ENCODE assay signal across 8 cellular contexts in the genomic region with DNA sequence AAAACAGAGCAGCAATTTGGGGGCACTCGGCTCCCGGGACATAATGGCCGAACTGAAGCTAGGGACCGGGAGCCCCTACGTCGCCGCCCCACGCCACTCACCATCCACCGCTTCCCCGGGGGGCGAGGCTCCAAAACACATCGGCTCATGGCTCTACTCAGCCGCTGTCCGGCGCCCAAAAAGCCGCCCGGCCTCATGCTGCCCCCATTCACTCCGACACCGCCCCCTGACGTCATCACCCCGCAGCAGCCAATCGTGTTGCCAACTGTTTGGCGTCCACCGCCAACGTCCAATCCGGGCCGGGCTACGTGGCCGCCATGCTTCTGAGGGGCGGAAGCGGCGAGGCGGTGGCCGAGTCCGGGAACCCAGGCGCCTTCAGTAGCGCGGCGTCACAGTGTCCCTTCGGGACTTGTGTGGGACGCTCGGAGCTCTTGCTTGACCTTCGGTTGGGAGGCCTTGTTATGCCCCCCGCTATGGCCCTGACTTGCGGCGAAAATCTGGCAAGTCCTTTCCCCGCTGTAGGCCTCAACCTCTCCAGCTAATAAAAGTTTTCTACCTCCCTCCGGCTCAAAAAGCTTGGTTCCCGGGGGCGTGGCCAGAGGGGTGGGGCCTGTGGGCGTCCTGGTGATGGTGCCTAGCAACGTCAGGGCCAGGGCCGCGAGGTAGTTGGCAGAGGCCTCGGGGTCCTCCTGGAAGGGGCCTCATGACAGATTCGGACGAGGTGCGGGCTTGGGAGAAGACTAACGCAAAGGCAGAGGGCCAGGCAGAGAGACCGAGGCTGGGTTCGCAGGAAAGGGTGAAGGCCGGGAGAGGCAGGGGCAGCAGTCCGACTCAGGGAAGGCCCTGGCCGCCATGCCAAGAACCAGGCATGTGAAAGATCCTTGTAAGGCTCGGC. TPM values are rescaled to one million over a fixed set of nuclear protein-coding genes. Genes with fewer than 3 reads are reported as not detected.
DNase-seq lines count a peak whose midpoint lies in the region; ATAC-seq and TF ChIP-seq lines count a peak whose summit lies in the region.

A gene with protein sequence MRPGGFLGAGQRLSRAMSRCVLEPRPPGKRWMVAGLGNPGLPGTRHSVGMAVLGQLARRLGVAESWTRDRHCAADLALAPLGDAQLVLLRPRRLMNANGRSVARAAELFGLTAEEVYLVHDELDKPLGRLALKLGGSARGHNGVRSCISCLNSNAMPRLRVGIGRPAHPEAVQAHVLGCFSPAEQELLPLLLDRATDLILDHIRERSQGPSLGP (minus strand): TSS at position 221 of the 895 bp plus-strand sequence. CDS start 24 bp downstream, at position 197.
A gene with protein sequence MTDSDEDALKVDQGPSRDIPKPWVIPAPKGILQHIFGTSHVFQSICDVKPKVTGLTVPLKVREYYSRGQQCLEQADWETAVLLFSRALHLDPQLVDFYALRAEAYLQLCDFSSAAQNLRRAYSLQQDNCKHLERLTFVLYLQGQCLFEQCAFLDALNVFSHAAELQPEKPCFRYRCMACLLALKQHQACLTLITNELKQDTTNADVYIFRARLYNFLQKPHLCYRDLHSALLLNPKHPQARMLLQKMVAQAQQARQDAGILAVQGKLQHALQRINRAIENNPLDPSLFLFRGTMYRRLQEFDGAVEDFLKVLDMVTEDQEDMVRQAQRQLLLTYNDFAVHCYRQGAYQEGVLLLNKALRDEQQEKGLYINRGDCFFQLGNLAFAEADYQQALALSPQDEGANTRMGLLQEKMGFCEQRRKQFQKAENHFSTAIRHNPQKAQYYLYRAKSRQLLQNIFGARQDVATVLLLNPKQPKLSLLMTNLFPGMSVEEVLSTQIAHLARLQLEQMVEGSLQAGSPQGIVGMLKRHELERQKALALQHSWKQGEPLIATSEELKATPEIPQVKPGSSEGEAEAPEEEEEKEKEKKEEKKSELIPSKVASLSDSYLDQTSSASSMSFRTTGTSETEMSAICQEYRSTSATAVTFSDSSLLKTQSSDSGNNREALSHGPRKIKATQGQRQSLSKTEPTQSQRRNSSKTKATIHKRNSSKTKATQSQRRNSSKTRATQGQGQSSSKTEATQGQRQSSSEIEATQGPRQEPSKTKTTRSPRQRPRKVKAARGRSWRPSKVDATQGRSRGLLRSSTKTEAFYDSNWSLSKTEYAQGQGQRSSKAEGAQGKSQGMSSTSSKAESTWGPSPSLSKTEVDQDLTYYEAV (plus strand): TSS at position 637 of the 895 bp plus-strand sequence. CDS start 67 bp downstream, at position 704.

- peaks cover 16% of the 10 kb centered on the region for H3K4me1 Mint-ChIP-seq in HFFc6 (ENCODE audit: low read depth)
- H3K4me1 Mint-ChIP-seq in activated naive CD4-positive, alpha-beta T cell treated with anti-CD3 and anti-CD28 coated beads, Interleukin-2, amount 10 ng/mL, durations not matched to agents 7 days and 5 days = peaks cover 41% of the 10 kb centered on the region

- 5% methylated on average over 14 of the region's 65 CpGs; no CpG with 5 or more reads in 1 of the 2 donors for WGBS in gastroesophageal sphincter (ENCODE audit: low coverage in 1 of 2), 2 donors

- DNase-seq in GM04503 (ENCODE audit: low read depth) = peak; percentile 81
- peak; percentile 94 for DNase-seq in HFFc6
- peak; percentile 96 for DNase-seq in NAMALWA (ENCODE audit: low spot score)
- peak; percentile 96 for DNase-seq in SK-MEL-5 (ENCODE audit: low read depth, low spot score)
- DNase-seq in activated naive CD4-positive, alpha-beta T cell treated with anti-CD3 and anti-CD28 coated beads, Interleukin-2, amount 10 ng/mL, durations not matched to agents 7 days and 5 days = peak; percentile 99
- peak; percentile 80 to 99 (median 95) for DNase-seq in substantia nigra (lab: John Stamatoyannopoulos, UW)

- H3K9me3 Mint-ChIP-seq in HFFc6 = no peaks in the 10 kb centered on the region
- no peaks in the 10 kb centered on the region for H3K9me3 Mint-ChIP-seq in activated naive CD4-positive, alpha-beta T cell treated with anti-CD3 and anti-CD28 coated beads, Interleukin-2, amount 10 ng/mL, durations not matched to agents 7 days and 5 days

- H3K4me1 ChIP-seq in gastroesophageal sphincter (peaks cover 0 to 22% (median 11%) of the 10 kb centered on the region in 3 donors), neutrophil (ENCODE audit: control insufficient read depth in 1 of 2, insufficient read depth in 1 of 2, low read depth in 1 of 2, low read length in 1 of 2) (peaks cover 11 to 17% of the 10 kb centered on the region in 2 experiments)

- H3K9me3 ChIP-seq in gastroesophageal sphincter (no peaks in the 10 kb centered on the region), neutrophil (no peaks in the 10 kb centered on the region)

- peak in 1 of 2 donors; percentile 27 for TF ChIP-seq POLR2A in gastroesophageal sphincter (IDR thresholded peaks at IDR 0.05)

- in situ Hi-C loops in SK-MEL-5 (cut with HindIII; ENCODE audit: low pct_unique_long_range_greater_than_20kb, low sequenced_read_pairs) = no loop called here

- ATAC-seq in gastroesophageal sphincter = peak; percentile 98

- TF ChIP-seq EP300 in gastroesophageal sphincter (IDR thresholded peaks at IDR 0.05) = no peak

- no peaks in the 10 kb centered on the region for H3K36me3 Mint-ChIP-seq in HFFc6 (ENCODE audit: low read depth)
- H3K36me3 Mint-ChIP-seq in activated naive CD4-positive, alpha-beta T cell treated with anti-CD3 and anti-CD28 coated beads, Interleukin-2, amount 10 ng/mL, durations not matched to agents 7 days and 5 days = no peaks in the 10 kb centered on the region

- H3K27ac Mint-ChIP-seq in HFFc6 = peak within 1 kb of the TSS; percentile 97
- peak within 1 kb of the TSS; percentile 94 for H3K27ac Mint-ChIP-seq in activated naive CD4-positive, alpha-beta T cell treated with anti-CD3 and anti-CD28 coated beads, Interleukin-2, amount 10 ng/mL, durations not matched to agents 7 days and 5 days

- peaks cover 3% of the 10 kb centered on the region; the same call in 1 of the 2 replicates for H3K27me3 Mint-ChIP-seq in HFFc6 (ENCODE audit: insufficient read depth)
- peaks cover 13% of the 10 kb centered on the region for H3K27me3 Mint-ChIP-seq in activated naive CD4-positive, alpha-beta T cell treated with anti-CD3 and anti-CD28 coated beads, Interleukin-2, amount 10 ng/mL, durations not matched to agents 7 days and 5 days

- H3K27me3 ChIP-seq in gastroesophageal sphincter (no peaks in the 10 kb centered on the region), neutrophil (peaks cover 18% of the 10 kb centered on the region)

- TF ChIP-seq CTCF in HFFc6 (IDR thresholded peaks at IDR 0.05) = no peak
- no peak for TF ChIP-seq CTCF in gastroesophageal sphincter (IDR thresholded peaks at IDR 0.05)
- no peak for TF ChIP-seq CTCF in neutrophil (IDR thresholded peaks at IDR 0.05)

- H3K27ac ChIP-seq in gastroesophageal sphincter (peak within 1 kb of the TSS; percentile 5 to 88 (median 85)), neutrophil (peak within 1 kb of the TSS; percentile 80), substantia nigra (ENCODE audit: low read depth, low read length, poor library complexity, severe bottlenecking) (peak within 1 kb of the TSS; percentile 78)

- H3K36me3 ChIP-seq in gastroesophageal sphincter (peaks cover 0 to 13% of the 10 kb centered on the region in 2 donors), neutrophil (no peaks in the 10 kb centered on the region)

- peak within 1 kb of the TSS; percentile 46 to 78 for H3K4me3 ChIP-seq in gastroesophageal sphincter
- H3K4me3 ChIP-seq in neutrophil (ENCODE audit: low read depth in 1 of 2, low read length in 1 of 2) = peak within 1 kb of the TSS; percentile 68 to 92

- CTCF ChIA-PET in activated naive CD4-positive, alpha-beta T cell treated with anti-CD3 and anti-CD28 coated beads, Interleukin-2, amount 10 ng/mL, durations not matched to agents 7 days and 5 days (lab: Charles Lee) = interaction anchor here (0.6 to 3.0 kb wide), 4 partner anchors 19 to 127 kb away, joined by 3 to 9 read pairs (median 4); a partner anchor contains a TSS

- H3K4me3 Mint-ChIP-seq in HFFc6 = peak within 1 kb of the TSS; percentile 98
- peak within 1 kb of the TSS; percentile 100 for H3K4me3 Mint-ChIP-seq in activated naive CD4-positive, alpha-beta T cell treated with anti-CD3 and anti-CD28 coated beads, Interleukin-2, amount 10 ng/mL, durations not matched to agents 7 days and 5 days

RNA-seq across cellular contexts. Expression of the first gene that starts in this region (rescaled TPM):
- total RNA-seq in HFFc6 (2021; fragmentation: NEBNext Ultra II Directional; extraction: Animal tissue kit (Norgen Biotek cat#: 25700)) = 10 to 100 TPM; 21.0 to 22.1 (median 21.5) TPM
- 26.9 and 35.5 TPM in 2 replicates for total RNA-seq in SK-MEL-5 (2014; rRNA removed; shearing (Covaris generic))
- 39.2 and 49.0 TPM in 2 replicates for polyA plus RNA-seq in SK-MEL-5 (2015; cell fraction: cytosol; rRNA removed)
- 8.9 and 19.2 TPM in 2 replicates for polyA plus RNA-seq in SK-MEL-5 (2015; cell fraction: nucleus; rRNA removed)
- 10 to 100 TPM in 3 of 4 donors, 1 to 10 TPM in 1; 8.7 to 19.3 (median 16.8) TPM for total RNA-seq in gastroesophageal sphincter

RNA-seq across cellular contexts. Expression of the second gene that starts in this region (rescaled TPM):
- total RNA-seq in HFFc6 (2021; fragmentation: NEBNext Ultra II Directional; extraction: Animal tissue kit (Norgen Biotek cat#: 25700)) = not detected
- total RNA-seq in SK-MEL-5 (2014; rRNA removed; shearing (Covaris generic)) = 0.11 and 0.16 TPM in 2 replicates
- polyA plus RNA-seq in SK-MEL-5 (2015; cell fraction: cytosol; rRNA removed) = 0.04 TPM in 1 of 2 replicates, not detected in the other
- 0.09 and 0.27 TPM in 2 replicates for polyA plus RNA-seq in SK-MEL-5 (2015; cell fraction: nucleus; rRNA removed)
- not detected for total RNA-seq in gastroesophageal sphincter

Comparison
In these comparisons a context has a peak if more than half of its experiments do, and no peak if none do; other contexts are left out.
1. Peak in every context shown above with its lines: DNase-seq, ATAC-seq, H3K4me3 ChIP-seq and H3K27ac ChIP-seq.